36 cellular contexts compared by ENCODE assay signal in the genomic region with DNA sequence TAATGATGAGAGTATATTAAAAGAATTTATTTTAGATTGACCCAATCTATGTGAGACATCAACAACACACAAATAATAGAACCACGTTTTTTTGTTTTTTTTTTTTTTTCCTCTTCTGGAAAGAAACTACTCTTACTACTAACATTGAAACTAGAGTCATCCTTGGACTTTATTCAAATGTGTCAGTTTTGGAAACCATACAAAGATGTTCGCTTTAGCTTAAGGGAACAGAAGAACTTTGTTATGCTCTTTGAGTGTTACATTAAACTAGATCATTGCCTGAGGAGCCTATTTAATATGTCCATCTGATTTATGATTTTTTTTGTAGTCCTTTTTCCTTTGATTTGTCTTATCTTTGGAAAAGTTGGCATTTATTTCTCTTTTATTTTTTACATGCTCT.
"Had no signal": no experiment of that assay in that cellular context is flagged by ENCODE, and none has a peak within 500 bp of the region (broad histone marks: within the 10 kb centered on the region; RNA-seq: fewer than 3 reads in every experiment).

No MANE protein-coding gene starts in this region.

- H3K4me3 ChIP-seq: coronary artery, dorsolateral prefrontal cortex, gastroesophageal sphincter, hepatocyte, left ventricle myocardium inferior, lung, mucosa of descending colon, ovary, prostate gland, sigmoid colon, smooth muscle cell, thyroid gland, upper lobe of right lung had no signal

- H3K4me1 Mint-ChIP-seq: nephron progenitor cell; stimulated activated memory B cell treated with anti-CD40 and anti-IgM and Interleukin-4, amounts not matched to agents 10 μg/mL and 1 μg/mL and 100 μg/mL, for 72 hours; stimulated activated naive CD8-positive, alpha-beta T cell treated with anti-CD3 and anti-CD28 coated beads, Interleukin-15, amount 100 ng/mL, for 72 hours had no signal

- H3K4me2 ChIP-seq: hepatocyte, smooth muscle cell had no signal

- H3K4me1 ChIP-seq: gastroesophageal sphincter, left ventricle myocardium inferior, prostate gland, sigmoid colon, thyroid gland, upper lobe of right lung had no signal

- H3K4me3 Mint-ChIP-seq: activated naive CD8-positive, alpha-beta T cell; activated T-cell treated with anti-CD3 and anti-CD28 coated beads, Interleukin-2, amount 50 U/mL, for 72 hours; nephron progenitor cell; stimulated activated memory B cell treated with anti-CD40 and anti-IgM and Interleukin-4, amounts not matched to agents 10 μg/mL and 1 μg/mL and 100 μg/mL, for 72 hours; stimulated activated naive CD8-positive, alpha-beta T cell treated with anti-CD3 and anti-CD28 coated beads, Interleukin-15, amount 100 ng/mL, for 72 hours; T-helper 1 cell treated with Interleukin-12 subunit alpha and Interleukin-12 subunit beta and Interleukin-4 antibody, amounts not matched to agents 30 μg/mL and 1 μg/mL, for 36 hours had no signal

- H3K27ac ChIP-seq: brain microvascular endothelial cell, coronary artery, dorsolateral prefrontal cortex, gastroesophageal sphincter, hepatocyte, left ventricle myocardium inferior, neutrophil, ovary, prostate gland, sigmoid colon, thyroid gland, upper lobe of right lung, VCaP had no signal

- H3K27ac Mint-ChIP-seq: activated naive CD8-positive, alpha-beta T cell; activated T-cell treated with anti-CD3 and anti-CD28 coated beads, Interleukin-2, amount 50 U/mL, for 72 hours; nephron progenitor cell; stimulated activated memory B cell treated with anti-CD40 and anti-IgM and Interleukin-4, amounts not matched to agents 10 μg/mL and 1 μg/mL and 100 μg/mL, for 72 hours; stimulated activated naive CD8-positive, alpha-beta T cell treated with anti-CD3 and anti-CD28 coated beads, Interleukin-15, amount 100 ng/mL, for 72 hours; T-helper 1 cell treated with Interleukin-12 subunit alpha and Interleukin-12 subunit beta and Interleukin-4 antibody, amounts not matched to agents 30 μg/mL and 1 μg/mL, for 36 hours had no signal

- H3K9me3 ChIP-seq: gastroesophageal sphincter, left ventricle myocardium inferior, mucosa of descending colon, neutrophil, ovary, prostate gland, sigmoid colon, thyroid gland, upper lobe of right lung had no signal

- H3K27me3 ChIP-seq: brain microvascular endothelial cell, gastroesophageal sphincter, hepatocyte, neutrophil, ovary, sigmoid colon, thyroid gland, upper lobe of right lung had no signal

- ATAC-seq: activated T-cell treated with anti-CD3 and anti-CD28 coated beads, Interleukin-2, amount 50 U/mL, for 72 hours; gastroesophageal sphincter; mucosa of descending colon; stimulated activated memory B cell treated with anti-CD40 and anti-IgM and Interleukin-4, amounts not matched to agents 10 μg/mL and 1 μg/mL and 100 μg/mL, for 72 hours; stimulated activated naive CD8-positive, alpha-beta T cell treated with anti-CD3 and anti-CD28 coated beads, Interleukin-15, amount 100 ng/mL, for 72 hours; upper lobe of right lung had no signal

- H3K27me3 Mint-ChIP-seq: activated naive CD8-positive, alpha-beta T cell; stimulated activated memory B cell treated with anti-CD40 and anti-IgM and Interleukin-4, amounts not matched to agents 10 μg/mL and 1 μg/mL and 100 μg/mL, for 72 hours; stimulated activated naive CD8-positive, alpha-beta T cell treated with anti-CD3 and anti-CD28 coated beads, Interleukin-15, amount 100 ng/mL, for 72 hours had no signal

- H2AFZ ChIP-seq: hepatocyte had no signal

- H3K36me3 Mint-ChIP-seq: activated naive CD8-positive, alpha-beta T cell had no signal

- H3K79me2 ChIP-seq: hepatocyte had no signal

- DNase-seq: activated CD4-positive, alpha-beta T cell treated with anti-CD3 and anti-CD28 coated beads for 4 hours; activated CD4-positive, alpha-beta T cell treated with anti-CD3 and anti-CD28 coated beads, Interleukin-2, amount 50 U/mL, for 4 hours; activated effector memory CD4-positive, alpha-beta T cell treated with Interleukin-2 at 50 U/mL for 16 hours; activated naive CD4-positive, alpha-beta T cell treated with Interleukin-2 at 50 U/mL for 16 hours; activated T-cell treated with anti-CD3 and anti-CD28 coated beads for 4 hours; activated T-cell treated with anti-CD3 and anti-CD28 coated beads, Interleukin-2, amount 50 U/mL, for 72 hours; aorta; brain microvascular endothelial cell; dorsolateral prefrontal cortex; effector memory CD4-positive, alpha-beta T cell; islet precursor cell; left ventricle myocardium inferior; mesendoderm; mucosa of descending colon; nephron progenitor cell; ovary; sigmoid colon; stimulated activated CD4-positive, alpha-beta T cell treated with anti-CD3 and anti-CD28 coated beads, Interleukin-1b, Interleukin-23, amount 100 ng/mL, for 48 hours; stimulated activated CD4-positive, alpha-beta T cell treated with anti-CD3 and anti-CD28 coated beads, Interleukin-4, amount 100 ng/mL, for 4 hours; stimulated activated CD8-positive, alpha-beta memory T cell treated with anti-CD3 and anti-CD28 coated beads, Interleukin-4, amount 100 ng/mL, for 48 hours; stimulated activated naive CD8-positive, alpha-beta T cell treated with anti-CD3 and anti-CD28 coated beads, Interleukin-15, amount 100 ng/mL, for 72 hours; substantia nigra; T-helper 9 cell; thyroid gland; upper lobe of right lung had no signal

- H3K36me3 ChIP-seq: brain microvascular endothelial cell, gastroesophageal sphincter, left ventricle myocardium inferior, neutrophil, ovary, prostate gland, sigmoid colon, thyroid gland, upper lobe of right lung had no signal

- H3K9me3 Mint-ChIP-seq: activated T-cell treated with anti-CD3 and anti-CD28 coated beads, Interleukin-2, amount 50 U/mL, for 72 hours; nephron progenitor cell; stimulated activated memory B cell treated with anti-CD40 and anti-IgM and Interleukin-4, amounts not matched to agents 10 μg/mL and 1 μg/mL and 100 μg/mL, for 72 hours; stimulated activated naive CD8-positive, alpha-beta T cell treated with anti-CD3 and anti-CD28 coated beads, Interleukin-15, amount 100 ng/mL, for 72 hours; T-helper 1 cell treated with Interleukin-12 subunit alpha and Interleukin-12 subunit beta and Interleukin-4 antibody, amounts not matched to agents 30 μg/mL and 1 μg/mL, for 36 hours had no signal
